ENCODE assay signal across 13 cellular contexts in genomic region chr1:162564762-162565218, GRCh38. TPM values are rescaled to one million over a fixed set of nuclear protein-coding genes. Genes with fewer than 3 reads are reported as not detected.
DNase-seq lines count a peak whose midpoint lies in the region; ATAC-seq, FAIRE-seq and TF ChIP-seq lines count a peak whose summit lies in the region.
"Had no signal": no experiment of that assay in that cellular context is flagged by ENCODE, and none has a peak within 500 bp of the region (broad histone marks: within the 10 kb centered on the region; RNA-seq: fewer than 3 reads in every experiment).

No MANE protein-coding gene starts in this region.

- ATAC-seq in IMR-90 (ENCODE audit: low read depth), result no peak
- no peak for ATAC-seq in GM12878
- ATAC-seq in stimulated activated memory B cell treated with anti-CD40 and anti-IgM and Interleukin-4, amounts not matched to agents 10 μg/mL and 1 μg/mL and 100 μg/mL, for 72 hours, result no peak
- ATAC-seq in HG03139 (IDR thresholded peaks at IDR 0.05; ENCODE audit: unreplicated experiment), result no peak

- TF ChIP-seq EP300 in GM12878 (IDR thresholded peaks at IDR 0.05; ENCODE audit: borderline replicate concordance in 1 of 2, control insufficient read depth in 1 of 2, low read depth in 2 of 2, low read length in 2 of 2), result no peak

- no CpG with 5 or more reads among the region's 5 CpGs for WGBS in IMR-90 (ENCODE audit: extremely low coverage in 2 of 2, insufficient read length in 1 of 2), 2 experiments
- 76% methylated on average over 5 of the region's 5 CpGs for WGBS in GM12878 (ENCODE audit: insufficient coverage, insufficient replicate concordance, low lambda C conversion rate, missing lambda C conversion rate)

- RAD21 ChIA-PET in GM12878 (lab: Charles Lee; ENCODE audit: unreplicated experiment), result interaction anchor here (1.5 to 2.3 kb wide), 2 partner anchors 32 to 34 kb away, joined by 4 to 8 read pairs; no protein-coding TSS in a partner anchor

- no peak overlapping the region for H3K4me3 Mint-ChIP-seq in stimulated activated memory B cell treated with anti-CD40 and anti-IgM and Interleukin-4, amounts not matched to agents 10 μg/mL and 1 μg/mL and 100 μg/mL, for 72 hours
- H3K4me3 Mint-ChIP-seq: B cell had no signal

- H3K9me1 ChIP-seq in IMR-90 (ENCODE audit: insufficient read depth, low read length) (peaks cover 9% of the 10 kb centered on the region), keratinocyte (ENCODE audit: control insufficient read depth, extremely low read depth, insufficient read depth, low read length) (no peaks in the 10 kb centered on the region)

- 0 out of 2 replicates have a peak overlapping the region, but pooled peaks have one; percentile 23 for H2AK5ac ChIP-seq in IMR-90 (ENCODE audit: low read depth, low read length)

- H3K56ac ChIP-seq in IMR-90 (ENCODE audit: extremely low read depth, insufficient read depth, low read length), result no peak overlapping the region

- H3K27ac Mint-ChIP-seq in stimulated activated memory B cell treated with anti-CD40 and anti-IgM and Interleukin-4, amounts not matched to agents 10 μg/mL and 1 μg/mL and 100 μg/mL, for 72 hours, result no peak overlapping the region
- H3K27ac Mint-ChIP-seq: B cell had no signal

- no peak overlapping the region for H2AFZ ChIP-seq in ACC112 (ENCODE audit: low read length, unreplicated experiment)
- no peak overlapping the region for H2AFZ ChIP-seq in IMR-90 (replicated peaks; ENCODE audit: low read length, poor library complexity)
- H2AFZ ChIP-seq in GM12878 (ENCODE audit: control insufficient read depth, low read depth, low read length), result no peak overlapping the region
- no peak overlapping the region for H2AFZ ChIP-seq in keratinocyte (ENCODE audit: control insufficient read depth, low read length)

- FAIRE-seq in GM12878 (lab: Jason Lieb, UNC) (no peak), keratinocyte (lab: Jason Lieb, UNC) (no peak)
- FAIRE-seq: bronchial epithelial cell, G401.6 had no signal

- intact Hi-C loops in IMR-90 (cut with micrococcal nuclease), result loop anchor here (5.0 kb wide), 2 partner anchors 37 to 507 kb away; no protein-coding TSS in a partner anchor
- intact Hi-C loops in GM12878 (cut with micrococcal nuclease; ENCODE audit: unreplicated experiment), result no loop called here

- SMC1A ChIA-PET in GM12878 (lab: Charles Lee; ENCODE audit: uncharacterized antibody, unreplicated experiment), result interaction anchor here (0.7 to 3.4 kb wide), 8 partner anchors 9 to 208 kb away, joined by 3 to 14 read pairs (median 3); no protein-coding TSS in a partner anchor

- no peaks in the 10 kb centered on the region for H3K27me3 Mint-ChIP-seq in stimulated activated memory B cell treated with anti-CD40 and anti-IgM and Interleukin-4, amounts not matched to agents 10 μg/mL and 1 μg/mL and 100 μg/mL, for 72 hours
- H3K27me3 Mint-ChIP-seq: B cell had no signal

- H2BK15ac ChIP-seq in IMR-90 (ENCODE audit: low read depth, low read length), result no peak overlapping the region

- H4K20me1 ChIP-seq in IMR-90 (ENCODE audit: insufficient read depth, low read length) (peaks cover 31% of the 10 kb centered on the region), GM12878 (ENCODE audit: control insufficient read depth, insufficient read depth) (no peaks in the 10 kb centered on the region), keratinocyte (ENCODE audit: control insufficient read depth, extremely low read depth, insufficient read depth, low read length) (peaks cover 13% of the 10 kb centered on the region)

- H3K4me2 ChIP-seq in IMR-90 (ENCODE audit: low read depth, low read length) (peak overlapping the region; percentile 50), GM12878 (ENCODE audit: control insufficient read depth, insufficient read depth) (0 out of 2 replicates have a peak overlapping the region, but pooled peaks have one; percentile 27), keratinocyte (ENCODE audit: control insufficient read depth, extremely low read depth, insufficient read depth, low read depth, low read length) (peak overlapping the region; percentile 82)

- peak overlapping the region; percentile 88 for H3K4me3 ChIP-seq in ACC112 (ENCODE audit: low read depth, low read length)
- no peak overlapping the region for H3K4me3 ChIP-seq in IMR-90 (ENCODE audit: insufficient read depth, low read depth, low read length)
- no peak overlapping the region for H3K4me3 ChIP-seq in GM12878
- H3K4me3 ChIP-seq in keratinocyte (ENCODE audit: control insufficient read depth in 2 of 3, extremely low read depth in 1 of 3, insufficient read depth in 2 of 3, low read depth in 1 of 3, low read length in 3 of 3), result peak overlapping the region; percentile 29 to 98 (median 95)

- BruUV-seq in IMR-90 (replicated peaks; lab: Mats Ljungman, UMichigan) (no TSS peak), GM12878 (replicated peaks; lab: Mats Ljungman, UMichigan) (no TSS peak)

- no peak overlapping the region for H4K5ac ChIP-seq in IMR-90 (ENCODE audit: low read depth, low read length)

- no peaks in the 10 kb centered on the region for H3K9me3 ChIP-seq in IMR-90 (ENCODE audit: control insufficient read depth, insufficient read depth, low read length)
- no peaks in the 10 kb centered on the region for H3K9me3 ChIP-seq in GM12878 (replicated peaks; ENCODE audit: control insufficient read depth, insufficient read depth, low read length)
- no peaks in the 10 kb centered on the region for H3K9me3 ChIP-seq in keratinocyte (ENCODE audit: control insufficient read depth, low read depth, low read length)

- H2BK20ac ChIP-seq in IMR-90 (ENCODE audit: low read depth, low read length), result no peak overlapping the region

- POLR2A ChIA-PET in IMR-90 (lab: Charles Lee; ENCODE audit: unreplicated experiment) (no interaction called here), GM12878 (lab: Charles Lee) (interaction anchor here (0.9 kb wide), 1 partner anchor 14 kb away, joined by 3 read pairs; no protein-coding TSS in a partner anchor)

- CTCF ChIA-PET in IMR-90 (lab: Yijun Ruan, JAX), result no interaction called here
- CTCF ChIA-PET in GM12878 (lab: Yijun Ruan, JAX), result interaction anchor here (0.7 to 4.0 kb wide), 4 partner anchors 33 to 49 kb away, joined by 3 to 15 read pairs (median 4); no protein-coding TSS in a partner anchor

- H3K4me1 Mint-ChIP-seq in stimulated activated memory B cell treated with anti-CD40 and anti-IgM and Interleukin-4, amounts not matched to agents 10 μg/mL and 1 μg/mL and 100 μg/mL, for 72 hours, result peaks cover 46% of the 10 kb centered on the region

- H2BK5ac ChIP-seq in IMR-90 (ENCODE audit: low read depth, low read length, poor library complexity, severe bottlenecking), result no peak overlapping the region

- H3K27me3 ChIP-seq in ACC112 (ENCODE audit: insufficient read depth, low read length), result no peaks in the 10 kb centered on the region
- no peaks in the 10 kb centered on the region for H3K27me3 ChIP-seq in IMR-90 (ENCODE audit: control insufficient read depth, insufficient read depth, low read length)
- H3K27me3 ChIP-seq in GM12878 (replicated peaks in 1 of 2; ENCODE audit: control insufficient read depth in 2 of 2, insufficient read depth in 2 of 2, low read length in 1 of 2), result no peaks in the 10 kb centered on the region
- H3K27me3 ChIP-seq in keratinocyte (ENCODE audit: control insufficient read depth, extremely low read depth, insufficient read depth, low read length), result no peaks in the 10 kb centered on the region

- dilution Hi-C loops in IMR-90 (cut with HindIII; ENCODE audit: low sequenced_read_pairs, unreplicated experiment) (no loop called here), keratinocyte (cut with MboI; ENCODE audit: extremely low pct_ligation_motif_present, low sequenced_read_pairs) (no loop called here)

- peaks cover 56% of the 10 kb centered on the region for H3K4me1 ChIP-seq in ACC112 (ENCODE audit: control insufficient read depth, insufficient read depth, low read length, unreplicated experiment)
- H3K4me1 ChIP-seq in IMR-90 (ENCODE audit: control insufficient read depth, insufficient read depth, low read length), result peaks cover 10% of the 10 kb centered on the region
- no peaks in the 10 kb centered on the region; the same call in 1 of the 2 replicates for H3K4me1 ChIP-seq in GM12878 (ENCODE audit: control insufficient read depth, insufficient read depth, low read length)
- H3K4me1 ChIP-seq in keratinocyte (ENCODE audit: control insufficient read depth, extremely low read depth, insufficient read depth, low read length), result peaks cover 38% of the 10 kb centered on the region

- H3K4ac ChIP-seq in IMR-90 (ENCODE audit: low read depth, low read length), result no peak overlapping the region

- H3K18ac ChIP-seq in IMR-90 (ENCODE audit: low read depth, low read length), result no peak overlapping the region

- no peak overlapping the region; the same call in 1 of the 2 replicates for H3K14ac ChIP-seq in IMR-90 (replicated peaks; ENCODE audit: low read depth, low read length)

- H3K79me2 ChIP-seq in ACC112 (ENCODE audit: control insufficient read depth, insufficient read depth, low read length, unreplicated experiment), result peaks cover 83% of the 10 kb centered on the region
- H3K79me2 ChIP-seq in GM12878 (ENCODE audit: control insufficient read depth, insufficient read depth, low read length), result peaks cover 23% of the 10 kb centered on the region
- peaks cover 82% of the 10 kb centered on the region for H3K79me2 ChIP-seq in keratinocyte (ENCODE audit: control insufficient read depth, insufficient read depth, low read length)

- H3K36me3 Mint-ChIP-seq in stimulated activated memory B cell treated with anti-CD40 and anti-IgM and Interleukin-4, amounts not matched to agents 10 μg/mL and 1 μg/mL and 100 μg/mL, for 72 hours, result peaks cover 32% of the 10 kb centered on the region

- in situ Hi-C loops in IMR-90 (cut with MboI; ENCODE audit: low sequenced_read_pairs), result no loop called here
- in situ Hi-C loops in GM12878 (cut with MboI), result no loop called here

- H3K9ac ChIP-seq in IMR-90 (ENCODE audit: low read depth, low read length), result no peak overlapping the region
- H3K9ac ChIP-seq in GM12878 (ENCODE audit: control insufficient read depth, insufficient read depth, low read length), result no peak overlapping the region
- H3K9ac ChIP-seq in keratinocyte (ENCODE audit: control insufficient read depth, extremely low read depth, insufficient read depth, low read length), result no peak overlapping the region

- H2AK9ac ChIP-seq in IMR-90 (replicated peaks; ENCODE audit: low read depth, low read length, poor library complexity), result no peak overlapping the region

- H3K27ac ChIP-seq in ACC112 (ENCODE audit: low read depth, low read length) (no peak overlapping the region), IMR-90 (ENCODE audit: insufficient read depth, low read length) (no peak overlapping the region), GM12878 (ENCODE audit: control insufficient read depth, insufficient read depth) (no peak overlapping the region), keratinocyte (ENCODE audit: control insufficient read depth, insufficient read depth, low read length) (peak overlapping the region; percentile 4)

- TF ChIP-seq POLR2A in IMR-90 (IDR thresholded peaks at IDR 0.05; ENCODE audit: low read depth, low read length), result no peak; the same call in 1 of the 2 replicates
- no peak for TF ChIP-seq POLR2A in GM12878 (IDR thresholded peaks at IDR 0.05; ENCODE audit: low read depth, low read length)

- peaks cover 3 to 52% of the 10 kb centered on the region in 2 experiments for H3K79me1 ChIP-seq in IMR-90 (ENCODE audit: low read depth in 1 of 2, low read length in 2 of 2)

- no peak overlapping the region for H2BK120ac ChIP-seq in IMR-90 (ENCODE audit: low read depth, low read length)

- TF ChIP-seq CTCF in IMR-90 (conservative IDR thresholded peaks at IDR 0.05; ENCODE audit: low read depth, low read length) (no peak), GM12878 (IDR thresholded peaks at IDR 0.05 in 2 of 3, conservative IDR thresholded peaks at IDR 0.05 in 1 of 3; ENCODE audit: control insufficient read depth in 2 of 3, extremely low read depth in 1 of 3, insufficient read depth in 1 of 3, low read depth in 3 of 3, low read length in 3 of 3) (no peak), keratinocyte (optimal IDR thresholded peaks at IDR 0.05 in 1 of 3, IDR thresholded peaks at IDR 0.05 in 1 of 3, conservative IDR thresholded peaks at IDR 0.05 in 1 of 3; ENCODE audit: extremely low read depth in 1 of 3, insufficient read depth in 2 of 3, low read length in 3 of 3) (peak in 1 of 3 experiments; percentile 4)

- no peak overlapping the region for H4K91ac ChIP-seq in IMR-90 (ENCODE audit: insufficient read depth, low read depth, low read length)

- DNase-seq in IMR-90 (peak; percentile 13), GM12878 (ENCODE audit: low read depth, low spot score) (no peak), keratinocyte (ENCODE audit: low read depth, low spot score) (no peak), COLO829 (ENCODE audit: low spot score) (no peak), GM19240 (ENCODE audit: insufficient read length, low spot score) (no peak)
- DNase-seq: activated T-cell treated with anti-CD3 and anti-CD28 coated beads, Interleukin-2, amount 50 U/mL, for 1 hour; NCI-H510A had no signal

- peak overlapping the region; percentile 2; the same call in 1 of the 2 replicates for H3K23ac ChIP-seq in IMR-90 (ENCODE audit: low read depth, low read length)

- H3K36me3 ChIP-seq in ACC112 (ENCODE audit: insufficient read depth, low read length), result peaks cover 37% of the 10 kb centered on the region
- H3K36me3 ChIP-seq in IMR-90 (ENCODE audit: control insufficient read depth, insufficient read depth, low read length), result peaks cover 8% of the 10 kb centered on the region
- H3K36me3 ChIP-seq in GM12878 (ENCODE audit: control insufficient read depth in 2 of 2, insufficient read depth in 2 of 2, low read length in 1 of 2), result 0 out of 4 replicates have a peak, but pooled peaks cover 0 to 4% of the 10 kb centered on the region in 2 experiments
- H3K36me3 ChIP-seq in keratinocyte (ENCODE audit: control insufficient read depth in 2 of 2, extremely low read depth in 1 of 2, insufficient read depth in 2 of 2, low read length in 2 of 2), result peaks cover 16 to 28% of the 10 kb centered on the region in 2 experiments

- TF ChIP-seq RAD21 in IMR-90 (IDR thresholded peaks at IDR 0.05; ENCODE audit: low read length) (no peak), GM12878 (IDR thresholded peaks at IDR 0.05; ENCODE audit: insufficient read depth, low read depth, low read length) (no peak)

- no peaks in the 10 kb centered on the region for H3K9me3 Mint-ChIP-seq in stimulated activated memory B cell treated with anti-CD40 and anti-IgM and Interleukin-4, amounts not matched to agents 10 μg/mL and 1 μg/mL and 100 μg/mL, for 72 hours

- no peak overlapping the region for H4K8ac ChIP-seq in IMR-90 (ENCODE audit: low read depth in 2 of 2, low read length in 2 of 2)

RNA-seq across cellular contexts. Expression of gene UAP1, which starts 3.3 kb away (rescaled TPM):
- total RNA-seq in IMR-90 (2012; rRNA removed) (196 and 255 TPM in 2 replicates), GM12878 (2014; rRNA removed) (32.5 and 41.1 TPM in 2 replicates), GM12878 (2014; rRNA removed; fragmentation: Illumina TruSeq; extraction: Trizol) (39.8 and 42.0 TPM in 2 replicates), GM12878 (2021) (29.0 and 30.2 TPM in 2 replicates)
- polyA plus RNA-seq in IMR-90 (2012; rRNA removed) (77.9 and 93.4 TPM in 2 replicates), GM12878 (2011; rRNA removed) (19.9 and 31.2 TPM in 2 replicates), GM12878 (2014; fragmentation: Illumina TruSeq; extraction: Trizol) (32.3 and 35.2 TPM in 2 replicates), GM12878 (2014; fragmentation: Nextera tagmentation; extraction: Ambion mirVana) (10 to 100 TPM; 19.2 to 20.8 TPM), GM12878 (2014; rRNA removed) (20.9 and 26.0 TPM in 2 replicates), GM12878 (2016; fragmentation: Nextera tagmentation; extraction: Ambion mirVana) (10 to 100 TPM; 40.2 to 43.0 TPM), keratinocyte (81.8 to 150 TPM (median 129 TPM) in 3 replicates)
- polyA plus RNA-seq in IMR-90 (2012; cell fraction: cytosol; rRNA removed), result 14.1 and 26.1 TPM in 2 replicates
- polyA plus RNA-seq in IMR-90 (2012; cell fraction: nucleus; rRNA removed; ENCODE audit: low replicate concordance), result 6.8 and 75.5 TPM in 2 replicates
- total RNA-seq in GM12878 (2013; cell fraction: nucleolus; rRNA removed), result 28.6 and 30.9 TPM in 2 replicates
- 22.8 TPM for polyA plus RNA-seq in GM12878 (2011; ENCODE audit: low read depth)
- polyA plus RNA-seq in GM12878 (2011; cell fraction: cytosol; rRNA removed), result 7.5 and 10.0 TPM in 2 replicates
- 8.0 and 9.9 TPM in 2 replicates for polyA plus RNA-seq in GM12878 (2011; cell fraction: nucleus; rRNA removed)
- 25.4 TPM in 2 replicates for polyA plus RNA-seq in GM12878 (2012)
- polyA minus RNA-seq in GM12878 (2011; rRNA and poly(A)+ RNA removed), result 13.0 and 15.6 TPM in 2 replicates
- polyA minus RNA-seq in GM12878 (2011; cell fraction: cytosol; rRNA and poly(A)+ RNA removed), result 4.7 and 5.3 TPM in 2 replicates
- polyA minus RNA-seq in GM12878 (2011; cell fraction: nucleus; rRNA and poly(A)+ RNA removed), result 5.7 and 9.9 TPM in 2 replicates
- polyA plus RNA-seq in keratinocyte (2011; ENCODE audit: low read depth), result 82.3 TPM
- polyA plus RNA-seq in keratinocyte (2011; cell fraction: cytosol; rRNA removed), result 72.4 and 143 TPM in 2 replicates
- polyA plus RNA-seq in keratinocyte (2011; cell fraction: nucleus; rRNA removed), result 115 and 150 TPM in 2 replicates
- 89.8 and 128 TPM in 2 replicates for polyA plus RNA-seq in keratinocyte (2012; ENCODE audit: low replicate concordance)
- polyA minus RNA-seq in keratinocyte, result 27.7 to 125 TPM (median 59.1 TPM) in 3 replicates
- 67.5 TPM for polyA minus RNA-seq in keratinocyte (2011; cell fraction: cytosol; rRNA and poly(A)+ RNA removed)
- 75.2 and 120 TPM in 2 replicates for polyA minus RNA-seq in keratinocyte (2011; cell fraction: nucleus; rRNA and poly(A)+ RNA removed)

Comparison
In these comparisons a context has a peak if more than half of its experiments do, and no peak if none do; other contexts are left out.
1. H3K4me3 ChIP-seq: peak in ACC112 (single experiment) and keratinocyte (3 of 3); none in IMR-90 (single experiment) and GM12878 (single experiment).
2. H3K4me2 ChIP-seq: peak in every context shown above with its lines; median percentile 82 in keratinocyte; 50 in IMR-90; 27 in GM12878.